In genomic region chr16:50373780-50374179, GRCh38 we compare ENCODE assay signal across 16 cellular contexts.
"Had no signal": no experiment of that assay in that cellular context is flagged by ENCODE, and none has a peak within 500 bp of the region (broad histone marks: within the 10 kb centered on the region; RNA-seq: fewer than 3 reads in every experiment).

No MANE protein-coding gene starts in this region.

- H3K9me3 ChIP-seq: ovary, SJSA1 had no signal

- FAIRE-seq: bronchial epithelial cell, frontal cortex, TTC549 had no signal

- H3K4me3 Mint-ChIP-seq: activated CD8-positive, alpha-beta T cell treated with anti-CD3 and anti-CD28 coated beads for 36 hours; activated naive CD8-positive, alpha-beta T cell treated with anti-CD3 and anti-CD28 coated beads, Interleukin-2, amount 50 U/mL, for 24 hours; nephron progenitor cell; WTC11 had no signal

- H3K36me3 Mint-ChIP-seq: WTC11 had no signal

- H3K27me3 ChIP-seq: ovary had no signal

- ATAC-seq: activated CD8-positive, alpha-beta T cell treated with anti-CD3 and anti-CD28 coated beads for 36 hours; activated naive CD8-positive, alpha-beta T cell treated with anti-CD3 and anti-CD28 coated beads, Interleukin-2, amount 50 U/mL, for 24 hours; stimulated activated naive CD8-positive, alpha-beta T cell treated with anti-CD3 and anti-CD28 coated beads, Interleukin-15, Interleukin-2, amounts not matched to agents 100 U/mL and 50 U/mL, for 24 hours had no signal

- H3K27ac Mint-ChIP-seq: activated CD8-positive, alpha-beta T cell treated with anti-CD3 and anti-CD28 coated beads for 36 hours; activated naive CD8-positive, alpha-beta T cell treated with anti-CD3 and anti-CD28 coated beads, Interleukin-2, amount 50 U/mL, for 24 hours; nephron progenitor cell; WTC11 had no signal

- H3K27ac ChIP-seq: epithelial cell of prostate, ovary, SJSA1, skin epidermis had no signal

- H3K27me3 Mint-ChIP-seq: activated CD8-positive, alpha-beta T cell treated with anti-CD3 and anti-CD28 coated beads for 36 hours; activated naive CD8-positive, alpha-beta T cell treated with anti-CD3 and anti-CD28 coated beads, Interleukin-2, amount 50 U/mL, for 24 hours had no signal

- DNase-seq: activated CD4-positive, alpha-beta T cell treated with anti-CD3 and anti-CD28 coated beads for 48 hours; activated CD8-positive, alpha-beta T cell treated with anti-CD3 and anti-CD28 coated beads for 36 hours; activated naive CD4-positive, alpha-beta T cell; activated naive CD8-positive, alpha-beta T cell treated with anti-CD3 and anti-CD28 coated beads, Interleukin-2, amount 50 U/mL, for 24 hours; dermis blood vessel endothelial cell; nephron progenitor cell; ovary; stimulated activated CD4-positive, alpha-beta T cell treated with anti-CD3 and anti-CD28 coated beads, Interleukin-4, amount 100 ng/mL, for 24 hours; stimulated activated naive CD8-positive, alpha-beta T cell treated with anti-CD3 and anti-CD28 coated beads, Interleukin-15, Interleukin-2, amounts not matched to agents 100 U/mL and 50 U/mL, for 24 hours had no signal

- H3K36me3 ChIP-seq: ovary, SJSA1 had no signal

- H3K4me3 ChIP-seq: ovary, SJSA1, skin epidermis had no signal

- H3K9me3 Mint-ChIP-seq: activated CD8-positive, alpha-beta T cell treated with anti-CD3 and anti-CD28 coated beads for 36 hours; activated naive CD8-positive, alpha-beta T cell treated with anti-CD3 and anti-CD28 coated beads, Interleukin-2, amount 50 U/mL, for 24 hours; nephron progenitor cell; WTC11 had no signal
